Comparison of ENCODE assay signal across 8 cellular contexts in genomic region chr7:100126239-100126930, GRCh38. TPM values are rescaled to one million over a fixed set of nuclear protein-coding genes. Genes with fewer than 3 reads are reported as not detected.
A peak's percentile ranks its signal among the peaks of the same experiment; 100 is the strongest.
DNase-seq lines count a peak whose midpoint lies in the region; ATAC-seq and TF ChIP-seq lines count a peak whose summit lies in the region.

No MANE protein-coding gene starts in this region.

- H3K36me3 Mint-ChIP-seq in CD8-positive, alpha-beta T cell: peaks cover 25% of the 10 kb centered on the region

- peaks cover 24% of the 10 kb centered on the region for H3K4me1 ChIP-seq in CD8-positive, alpha-beta T cell (ENCODE audit: insufficient read depth, low read length)
- peaks cover 6 to 20% of the 10 kb centered on the region in 2 experiments; a peak in 2 of 4 replicates for H3K4me1 ChIP-seq in SK-N-SH (ENCODE audit: control insufficient read depth in 1 of 2, insufficient read depth in 2 of 2, low read depth in 1 of 2, low read length in 1 of 2)

- H2AFZ ChIP-seq in SK-N-SH (ENCODE audit: low read depth): peak overlapping the region; percentile 83

- peak overlapping the region; percentile 99 for H3K4me3 ChIP-seq in CD8-positive, alpha-beta T cell (ENCODE audit: low read depth, low read length)
- H3K4me3 ChIP-seq in SK-N-SH (ENCODE audit: low read depth in 2 of 2, low read length in 1 of 2) (peak overlapping the region; percentile 65 to 84), foreskin fibroblast (ENCODE audit: low read depth in 1 of 2, low read length in 2 of 2) (peak overlapping the region; percentile 73 to 95), retinal pigment epithelial cell (ENCODE audit: low read length) (peak overlapping the region; percentile 64)

- peaks cover 45% of the 10 kb centered on the region for H3K79me2 ChIP-seq in SK-N-SH (ENCODE audit: insufficient read depth)

- H3K27ac Mint-ChIP-seq in CD8-positive, alpha-beta T cell: peak overlapping the region; percentile 100

- TF ChIP-seq CTCF in CD8-positive, alpha-beta T cell (IDR thresholded peaks at IDR 0.05): no peak
- TF ChIP-seq CTCF in SK-N-SH (IDR thresholded peaks at IDR 0.05) (no peak; the same call in 1 of the 2 replicates), foreskin fibroblast (IDR thresholded peaks at IDR 0.05; ENCODE audit: low read depth, low read length) (no peak), retinal pigment epithelial cell (conservative IDR thresholded peaks at IDR 0.05; ENCODE audit: low read depth, low read length) (peak; percentile 13)

- no peak for DNase-seq in CD8-positive, alpha-beta T cell
- no peak for DNase-seq in SK-N-SH
- no peak for DNase-seq in foreskin fibroblast
- peak; percentile 34 for DNase-seq in retinal pigment epithelial cell (ENCODE audit: low read depth)
- DNase-seq in activated effector memory CD4-positive, alpha-beta T cell treated with anti-CD3 and anti-CD28 coated beads, Interleukin-2, amount 50 U/mL, for 16 hours: no peak
- DNase-seq in NCI-H1417 treated with DMSO at 0.1 percent for 48 hours (lab: John Stamatoyannopoulos, UW): no peak
- DNase-seq in stimulated activated CD4-positive, alpha-beta T cell treated with anti-CD3 and anti-CD28 coated beads, Interleukin-4, amount 100 ng/mL, for 24 hours: no peak

- TF ChIP-seq RAD21 in SK-N-SH (IDR thresholded peaks at IDR 0.05; ENCODE audit: low read length): no peak

- H3K9me3 Mint-ChIP-seq in CD8-positive, alpha-beta T cell: no peaks in the 10 kb centered on the region

- H3K27me3 ChIP-seq in CD8-positive, alpha-beta T cell (ENCODE audit: insufficient read depth, low read length): no peaks in the 10 kb centered on the region
- no peaks in the 10 kb centered on the region for H3K27me3 ChIP-seq in SK-N-SH (ENCODE audit: insufficient read depth)

- CTCF ChIA-PET in CD8-positive, alpha-beta T cell (lab: Charles Lee): interaction anchor here (0.7 to 1.1 kb wide), 3 partner anchors 13 to 281 kb away, joined by 3 to 8 read pairs (median 3); no protein-coding TSS in a partner anchor
- CTCF ChIA-PET in SK-N-SH (lab: Yijun Ruan, JAX): interaction anchor here (0.9 to 1.5 kb wide), 4 partner anchors 11 to 136 kb away, joined by 3 to 11 read pairs (median 4); partner anchors contain the start of genes AP4M1 and MCM7

- peaks cover 49% of the 10 kb centered on the region for H3F3A ChIP-seq in SK-N-SH (replicated peaks; ENCODE audit: insufficient read depth)

- no peaks in the 10 kb centered on the region for H4K20me1 ChIP-seq in SK-N-SH (ENCODE audit: insufficient read depth)

- peak overlapping the region; percentile 100 for H3K4me3 Mint-ChIP-seq in CD8-positive, alpha-beta T cell

- TF ChIP-seq EP300 in SK-N-SH (IDR thresholded peaks at IDR 0.05; ENCODE audit: borderline replicate concordance in 1 of 2, low read depth in 1 of 2, low read length in 1 of 2): no peak

- H3K9ac ChIP-seq in SK-N-SH: peak overlapping the region; percentile 88

- no peaks in the 10 kb centered on the region for H3K27me3 Mint-ChIP-seq in CD8-positive, alpha-beta T cell (ENCODE audit: low read depth)

- H3K9me2 ChIP-seq in SK-N-SH: no peaks in the 10 kb centered on the region

- intact Hi-C loops in CD8-positive, alpha-beta T cell (cut with DNase I, micrococcal nuclease): loop anchor here (2.0 to 10.0 kb wide), 5 partner anchors 46 to 308 kb away; partner anchors contain the start of genes GPC2 (in 1 of the 2), PPP1R35 (in 1 of the 2), STAG3 (in 1 of the 2) and TRIM4 (in 1 of the 2)

- H3K27ac ChIP-seq in CD8-positive, alpha-beta T cell (ENCODE audit: low read depth, low read length): peak overlapping the region; percentile 98
- peak overlapping the region; percentile 96 to 97 for H3K27ac ChIP-seq in SK-N-SH (ENCODE audit: low read depth in 2 of 2, low read length in 1 of 2)

- no peak for ATAC-seq in CD8-positive, alpha-beta T cell
- ATAC-seq in GM21825 (IDR thresholded peaks at IDR 0.05; ENCODE audit: unreplicated experiment): peak; percentile 2

- H3K9me3 ChIP-seq in CD8-positive, alpha-beta T cell (ENCODE audit: low read length): no peaks in the 10 kb centered on the region
- no peaks in the 10 kb centered on the region for H3K9me3 ChIP-seq in SK-N-SH

- H3K4me1 Mint-ChIP-seq in CD8-positive, alpha-beta T cell (ENCODE audit: low read depth): peaks cover 41% of the 10 kb centered on the region

- 14% methylated on average over 27 of the region's 29 CpGs for WGBS in SK-N-SH (ENCODE audit: low lambda C conversion rate)

- POLR2A ChIA-PET in CD8-positive, alpha-beta T cell (lab: Charles Lee): interaction anchor here (0.6 to 5.4 kb wide), 10 partner anchors 14 to 486 kb away, joined by 3 to 50 read pairs (median 4); partner anchors contain the start of genes AP4M1, GPC2, MCM7 and MOSPD3
- POLR2A ChIA-PET in SK-N-SH (lab: Yijun Ruan, JAX): interaction anchor here (1.0 to 5.3 kb wide), 3 partner anchors 22 to 27 kb away, joined by 3 to 70 read pairs (median 5); partner anchors contain the start of genes AP4M1, LAMTOR4 and MCM7

- H3K4me2 ChIP-seq in SK-N-SH: peak overlapping the region; percentile 90

- H3K36me3 ChIP-seq in CD8-positive, alpha-beta T cell (ENCODE audit: insufficient read depth, low read length): no peaks in the 10 kb centered on the region
- peaks cover 13 to 22% of the 10 kb centered on the region in 2 experiments for H3K36me3 ChIP-seq in SK-N-SH (replicated peaks in 1 of 2; ENCODE audit: control insufficient read depth in 1 of 2, insufficient read depth in 2 of 2, low read length in 1 of 2)

TF ChIP-seq in SK-N-SH, 30 proteins besides CTCF, POLR2A, EP300 and RAD21 (continues in another document):
- TF ChIP-seq GABPA (IDR thresholded peaks at IDR 0.05; ENCODE audit: low read depth): no peak; the same call in 1 of the 2 replicates
- no peak for TF ChIP-seq MEF2A (IDR thresholded peaks at IDR 0.05; ENCODE audit: borderline replicate concordance, low read depth)
- TF ChIP-seq USF1 (IDR thresholded peaks at IDR 0.05; ENCODE audit: borderline replicate concordance, low read depth): peak; percentile 35; the same call in 1 of the 2 replicates
- TF ChIP-seq RXRA (IDR thresholded peaks at IDR 0.05; ENCODE audit: borderline replicate concordance, low read depth): no peak
- TF ChIP-seq NFIC (IDR thresholded peaks at IDR 0.05; ENCODE audit: borderline replicate concordance): peak; percentile 73
- TF ChIP-seq PBX3 (IDR thresholded peaks at IDR 0.05): no peak; the same call in 1 of the 2 replicates
- TF ChIP-seq IRF3 (IDR thresholded peaks at IDR 0.05; ENCODE audit: low read depth, low read length): no peak
- no peak for TF ChIP-seq YY1 (IDR thresholded peaks at IDR 0.05; ENCODE audit: low read depth)
- no peak for TF ChIP-seq TAF1 (IDR thresholded peaks at IDR 0.05; ENCODE audit: borderline replicate concordance, low read depth, low read length)
- TF ChIP-seq NRF1 (IDR thresholded peaks at IDR 0.05; ENCODE audit: low read depth, low read length): no peak
- TF ChIP-seq GATA2 (CRISPR knock-in tag; IDR thresholded peaks at IDR 0.05): no peak

RNA-seq across cellular contexts. Expression of gene MBLAC1, which starts 0.4 kb away (rescaled TPM):
- 1 to 10 TPM; 4.2 to 4.6 TPM for total RNA-seq in CD8-positive, alpha-beta T cell
- 2.5 and 4.4 TPM in 2 replicates for polyA plus RNA-seq in SK-N-SH (2012; rRNA removed)
- polyA plus RNA-seq in SK-N-SH (2012; cell fraction: cytosol; rRNA removed): 2.1 and 3.3 TPM in 2 replicates
- 4.8 and 7.9 TPM in 2 replicates for polyA plus RNA-seq in SK-N-SH (2012; cell fraction: nucleus; rRNA removed)

RNA-seq across cellular contexts. Expression of gene CNPY4, which starts 7.0 kb away (rescaled TPM):
- total RNA-seq in CD8-positive, alpha-beta T cell: 10 to 100 TPM; 21.4 to 24.4 TPM
- 52.0 and 65.0 TPM in 2 replicates for polyA plus RNA-seq in SK-N-SH (2012; rRNA removed)
- polyA plus RNA-seq in SK-N-SH (2012; cell fraction: cytosol; rRNA removed): 59.0 and 61.0 TPM in 2 replicates
- 35.8 and 57.2 TPM in 2 replicates for polyA plus RNA-seq in SK-N-SH (2012; cell fraction: nucleus; rRNA removed)

RNA-seq across cellular contexts. Expression of gene TAF6, which starts 7.2 kb away (rescaled TPM):
- 10 to 100 TPM; 24.9 to 31.6 TPM for total RNA-seq in CD8-positive, alpha-beta T cell
- 31.7 and 70.5 TPM in 2 replicates for polyA plus RNA-seq in SK-N-SH (2012; rRNA removed)
- polyA plus RNA-seq in SK-N-SH (2012; cell fraction: cytosol; rRNA removed): 27.8 and 39.3 TPM in 2 replicates
- 97.8 and 115 TPM in 2 replicates for polyA plus RNA-seq in SK-N-SH (2012; cell fraction: nucleus; rRNA removed)

RNA-seq across cellular contexts. Expression of gene LAMTOR4, which starts 22.3 kb away (rescaled TPM):
- total RNA-seq in CD8-positive, alpha-beta T cell: 10 to 100 TPM; 68.4 to 83.1 TPM
- polyA plus RNA-seq in SK-N-SH (2012; rRNA removed): 600 and 630 TPM in 2 replicates
- polyA plus RNA-seq in SK-N-SH (2012; cell fraction: cytosol; rRNA removed): 369 and 475 TPM in 2 replicates
- polyA plus RNA-seq in SK-N-SH (2012; cell fraction: nucleus; rRNA removed): 373 and 722 TPM in 2 replicates

RNA-seq across cellular contexts. Expression of gene AP4M1, which starts 24.9 kb away (rescaled TPM):
- total RNA-seq in CD8-positive, alpha-beta T cell: 1 to 10 TPM; 2.8 to 3.9 TPM
- polyA plus RNA-seq in SK-N-SH (2012; rRNA removed): 35.0 and 39.2 TPM in 2 replicates
- polyA plus RNA-seq in SK-N-SH (2012; cell fraction: cytosol; rRNA removed): 22.7 and 25.0 TPM in 2 replicates
- polyA plus RNA-seq in SK-N-SH (2012; cell fraction: nucleus; rRNA removed): 110 and 133 TPM in 2 replicates
